In genomic region chr10:97736403-97736901, GRCh38 we compare ENCODE assay signal across 8 cellular contexts. TPM values are rescaled to one million over a fixed set of nuclear protein-coding genes. Genes with fewer than 3 reads are reported as not detected.
DNase-seq lines count a peak whose midpoint lies in the region; ATAC-seq and TF ChIP-seq lines count a peak whose summit lies in the region.

No MANE protein-coding gene starts in this region.

- H2AFZ ChIP-seq in SU-DHL-6 (ENCODE audit: low read depth, low read length, severe bottlenecking), result peak overlapping the region; percentile 77

- H4K20me1 ChIP-seq in SU-DHL-6 (ENCODE audit: low read depth, low read length), result no peaks in the 10 kb centered on the region

- H3K79me2 ChIP-seq in SU-DHL-6 (ENCODE audit: insufficient read depth, low read length), result peaks cover 29% of the 10 kb centered on the region

- H3K27me3 Mint-ChIP-seq in stimulated activated naive CD8-positive, alpha-beta T cell treated with anti-CD3 and anti-CD28 coated beads, Interleukin-15, Interleukin-2, amounts not matched to agents 100 ng/mL and 50 ng/mL, for 24 hours, result no peaks in the 10 kb centered on the region

- H3K27ac ChIP-seq in SU-DHL-6 (ENCODE audit: low read depth, low read length) (peak overlapping the region; percentile 27), left ventricle myocardium inferior (replicated peaks) (peak overlapping the region; percentile 88)

- peak overlapping the region; percentile 50 for H3K4me2 ChIP-seq in SU-DHL-6 (ENCODE audit: low read depth, low read length, poor library complexity, severe bottlenecking)

- TF ChIP-seq CTCF in SU-DHL-6 (IDR thresholded peaks at IDR 0.05; ENCODE audit: insufficient read depth, low read length, poor library complexity, severe bottlenecking), result no peak
- no peak for TF ChIP-seq CTCF in left ventricle myocardium inferior (IDR thresholded peaks at IDR 0.05; ENCODE audit: borderline replicate concordance)

- H3K36me3 ChIP-seq in SU-DHL-6 (ENCODE audit: low read length) (0 out of 2 replicates have a peak, but pooled peaks cover 6% of the 10 kb centered on the region), left ventricle myocardium inferior (peaks cover 7% of the 10 kb centered on the region)

- H3F3A ChIP-seq in SU-DHL-6 (ENCODE audit: insufficient read depth), result no peaks in the 10 kb centered on the region

- H3K4me3 Mint-ChIP-seq in stimulated activated naive CD8-positive, alpha-beta T cell treated with anti-CD3 and anti-CD28 coated beads, Interleukin-15, Interleukin-2, amounts not matched to agents 100 ng/mL and 50 ng/mL, for 24 hours, result peak overlapping the region; percentile 97

- H3K4me1 ChIP-seq in left ventricle myocardium inferior, result peaks cover 24% of the 10 kb centered on the region

- peaks cover 9% of the 10 kb centered on the region for H3K9me3 Mint-ChIP-seq in stimulated activated naive CD8-positive, alpha-beta T cell treated with anti-CD3 and anti-CD28 coated beads, Interleukin-15, Interleukin-2, amounts not matched to agents 100 ng/mL and 50 ng/mL, for 24 hours

- H3K9ac ChIP-seq in SU-DHL-6 (ENCODE audit: low read length), result peak overlapping the region; percentile 88

- peak overlapping the region; percentile 98 for H3K27ac Mint-ChIP-seq in stimulated activated naive CD8-positive, alpha-beta T cell treated with anti-CD3 and anti-CD28 coated beads, Interleukin-15, Interleukin-2, amounts not matched to agents 100 ng/mL and 50 ng/mL, for 24 hours

- peak overlapping the region; percentile 77 for H3K4me3 ChIP-seq in SU-DHL-6 (ENCODE audit: insufficient read depth, low read length, poor library complexity, severe bottlenecking)
- peak overlapping the region; percentile 92 for H3K4me3 ChIP-seq in left ventricle myocardium inferior

- H3K4me1 Mint-ChIP-seq in stimulated activated naive CD8-positive, alpha-beta T cell treated with anti-CD3 and anti-CD28 coated beads, Interleukin-15, Interleukin-2, amounts not matched to agents 100 ng/mL and 50 ng/mL, for 24 hours (ENCODE audit: low read depth), result peaks cover 53% of the 10 kb centered on the region

- H3K9me2 ChIP-seq in SU-DHL-6 (replicated peaks; ENCODE audit: insufficient read depth, low read length), result no peaks in the 10 kb centered on the region

- intact Hi-C loops in left ventricle myocardium inferior (cut with micrococcal nuclease), result loop anchor here (10.0 kb wide), 1 partner anchor 52 kb away; the partner anchor contains the start of gene AVPI1

- H3K36me3 Mint-ChIP-seq in stimulated activated naive CD8-positive, alpha-beta T cell treated with anti-CD3 and anti-CD28 coated beads, Interleukin-15, Interleukin-2, amounts not matched to agents 100 ng/mL and 50 ng/mL, for 24 hours (ENCODE audit: low read depth), result peaks cover 34% of the 10 kb centered on the region

- DNase-seq in left ventricle myocardium inferior (no peak), midbrain (lab: John Stamatoyannopoulos, UW) (no peak), RKO (ENCODE audit: low spot score) (no peak), NCI-H748 treated with DMSO at 0.1 percent for 48 hours (lab: John Stamatoyannopoulos, UW) (no peak)

- ATAC-seq in GM18870 (IDR thresholded peaks at IDR 0.05; ENCODE audit: unreplicated experiment) (peak; percentile 22), HG02938 (IDR thresholded peaks at IDR 0.05; ENCODE audit: unreplicated experiment) (peak; percentile 1)

- no peaks in the 10 kb centered on the region for H3K27me3 ChIP-seq in SU-DHL-6 (ENCODE audit: low read length)
- H3K27me3 ChIP-seq in left ventricle myocardium inferior (ENCODE audit: low read depth), result no peaks in the 10 kb centered on the region

- no peaks in the 10 kb centered on the region for H3K9me3 ChIP-seq in SU-DHL-6 (ENCODE audit: insufficient read depth, low read length)
- H3K9me3 ChIP-seq in left ventricle myocardium inferior (replicated peaks), result no peaks in the 10 kb centered on the region

RNA-seq across cellular contexts. Expression of gene ZFYVE27, which starts 0.5 kb away (rescaled TPM):
- total RNA-seq in left ventricle myocardium inferior, result 13.2 TPM

RNA-seq across cellular contexts. Expression of gene MARVELD1, which starts 22.9 kb away (rescaled TPM):
- 6.4 TPM for total RNA-seq in left ventricle myocardium inferior

RNA-seq across cellular contexts. Expression of gene SFRP5, which starts 35.3 kb away (rescaled TPM):
- 8.7 TPM for total RNA-seq in left ventricle myocardium inferior

RNA-seq across cellular contexts. Expression of gene AVPI1, which starts 49.4 kb away (rescaled TPM):
- total RNA-seq in left ventricle myocardium inferior, result 6.7 TPM
